ENCODE assay signal across 9 cellular contexts in the genomic region with DNA sequence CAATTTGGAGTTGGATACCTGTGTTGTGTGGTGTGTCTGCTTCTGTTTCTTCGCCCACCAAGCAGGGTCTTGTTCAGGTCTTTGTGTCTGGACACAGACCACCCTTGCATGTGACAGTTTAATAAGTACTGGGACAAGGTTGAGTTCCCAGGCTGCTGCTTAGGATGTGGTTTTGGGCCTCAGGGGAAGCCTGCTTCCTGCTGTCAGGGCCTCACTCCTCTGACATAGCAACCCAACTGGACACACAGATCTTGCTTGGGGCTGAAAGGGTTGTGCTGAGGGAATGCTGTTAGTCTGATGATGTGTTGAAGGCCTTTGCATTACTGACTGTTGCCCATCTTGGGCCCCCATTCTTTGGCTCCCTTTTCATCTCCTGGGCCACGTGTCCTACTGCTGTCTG. TPM values are rescaled to one million over a fixed set of nuclear protein-coding genes. Genes with fewer than 3 reads are reported as not detected.
DNase-seq lines count a peak whose midpoint lies in the region; ATAC-seq and TF ChIP-seq lines count a peak whose summit lies in the region.
"Had no signal": no experiment of that assay in that cellular context is flagged by ENCODE, and none has a peak within 500 bp of the region (broad histone marks: within the 10 kb centered on the region; RNA-seq: fewer than 3 reads in every experiment).

No MANE protein-coding gene starts in this region.

- peaks cover 8% of the 10 kb centered on the region for H3K4me1 ChIP-seq in osteoblast (ENCODE audit: insufficient read depth, low read length)

- H2AFZ ChIP-seq in osteoblast (ENCODE audit: low read length), result no peak overlapping the region

- peak; percentile 74 for ATAC-seq in GM18861 (IDR thresholded peaks at IDR 0.05; ENCODE audit: unreplicated experiment)
- ATAC-seq in HG02981 (IDR thresholded peaks at IDR 0.05; ENCODE audit: unreplicated experiment), result peak; percentile 69
- no peak for ATAC-seq in GM18505 (IDR thresholded peaks at IDR 0.05; ENCODE audit: unreplicated experiment)

- no peaks in the 10 kb centered on the region for H3K9me3 ChIP-seq in osteoblast (ENCODE audit: low read depth, low read length)

- peaks cover 18% of the 10 kb centered on the region for H3K36me3 ChIP-seq in osteoblast (ENCODE audit: insufficient read depth, low read length)

- no peaks in the 10 kb centered on the region for H3K27me3 ChIP-seq in osteoblast (ENCODE audit: insufficient read depth, low read length)

- no peak overlapping the region for H3K4me2 ChIP-seq in osteoblast (ENCODE audit: insufficient read depth, low read length)

- H3K4me3 ChIP-seq in osteoblast (ENCODE audit: insufficient read depth, low read length), result no peak overlapping the region

- H3K79me2 ChIP-seq in osteoblast (ENCODE audit: insufficient read depth, low read length), result no peaks in the 10 kb centered on the region

- H4K20me1 ChIP-seq in osteoblast (ENCODE audit: insufficient read depth, low read length), result no peaks in the 10 kb centered on the region

- no peak for TF ChIP-seq POLR2A in GM18505 (IDR thresholded peaks at IDR 0.05; ENCODE audit: borderline replicate concordance, extremely low read depth, insufficient read depth, insufficient read length)

- in situ Hi-C loops in SK-MEL-5 (cut with HindIII; ENCODE audit: low pct_unique_long_range_greater_than_20kb, low sequenced_read_pairs), result no loop called here

- no peak for TF ChIP-seq CTCF in osteoblast (IDR thresholded peaks at IDR 0.05; ENCODE audit: extremely low read depth, low read depth, low read length)

- H3K27ac ChIP-seq in osteoblast (ENCODE audit: low read depth, low read length), result peak overlapping the region; percentile 23

- peak; percentile 34 for DNase-seq in SK-MEL-5 (ENCODE audit: low read depth, low spot score)
- peak; percentile 90 for DNase-seq in osteoblast (ENCODE audit: insufficient read length, low spot score, missing footprints)
- DNase-seq in NCI-H1436 (lab: John Stamatoyannopoulos, UW), result no peak
- no peak for DNase-seq in COLO829 (ENCODE audit: low spot score)
- DNase-seq: effector CD8-positive, alpha-beta T cell; NCI-H1436 treated with DMSO at 0.1 percent for 48 hours had no signal

RNA-seq across cellular contexts. Expression of gene TGFB1I1, which starts 4.8 kb away (rescaled TPM):
- total RNA-seq in SK-MEL-5 (2014; rRNA removed; shearing (Covaris generic)), result 0.67 and 1.3 TPM in 2 replicates
- polyA plus RNA-seq in SK-MEL-5 (2015; cell fraction: cytosol; rRNA removed), result 0.58 and 1.2 TPM in 2 replicates
- 0.83 TPM in 1 of 2 replicates, not detected in the other for polyA plus RNA-seq in SK-MEL-5 (2015; cell fraction: nucleus; rRNA removed)
- 60.1 and 70.4 TPM in 2 replicates for total RNA-seq in osteoblast

RNA-seq across cellular contexts. Expression of gene ARMC5, which starts 7.8 kb away (rescaled TPM):
- 6.7 and 8.2 TPM in 2 replicates for total RNA-seq in SK-MEL-5 (2014; rRNA removed; shearing (Covaris generic))
- polyA plus RNA-seq in SK-MEL-5 (2015; cell fraction: cytosol; rRNA removed), result 12.0 and 12.1 TPM in 2 replicates
- polyA plus RNA-seq in SK-MEL-5 (2015; cell fraction: nucleus; rRNA removed), result 13.0 and 17.4 TPM in 2 replicates
- total RNA-seq in osteoblast, result 10.6 and 12.7 TPM in 2 replicates

RNA-seq across cellular contexts. Expression of gene SLC5A2, which starts 15.8 kb away (rescaled TPM):
- total RNA-seq in SK-MEL-5 (2014; rRNA removed; shearing (Covaris generic)), result 0.05 and 0.53 TPM in 2 replicates
- polyA plus RNA-seq in SK-MEL-5 (2015; cell fraction: cytosol; rRNA removed), result not detected in 2 replicates
- not detected in 2 replicates for polyA plus RNA-seq in SK-MEL-5 (2015; cell fraction: nucleus; rRNA removed)
- not detected in 2 replicates for total RNA-seq in osteoblast

RNA-seq across cellular contexts. Expression of gene ZNF843, which starts 24.6 kb away (rescaled TPM):
- total RNA-seq in SK-MEL-5 (2014; rRNA removed; shearing (Covaris generic)), result 0.16 and 0.18 TPM in 2 replicates
- polyA plus RNA-seq in SK-MEL-5 (2015; cell fraction: cytosol; rRNA removed), result 0.46 and 0.58 TPM in 2 replicates
- polyA plus RNA-seq in SK-MEL-5 (2015; cell fraction: nucleus; rRNA removed), result 0.22 TPM in 1 of 2 replicates, not detected in the other
- 1.1 and 1.2 TPM in 2 replicates for total RNA-seq in osteoblast

RNA-seq across cellular contexts. Expression of gene COX6A2, which starts 39.0 kb away (rescaled TPM):
- not detected in 2 replicates for total RNA-seq in SK-MEL-5 (2014; rRNA removed; shearing (Covaris generic))
- polyA plus RNA-seq in SK-MEL-5 (2015; cell fraction: cytosol; rRNA removed), result not detected in 2 replicates
- not detected in 2 replicates for polyA plus RNA-seq in SK-MEL-5 (2015; cell fraction: nucleus; rRNA removed)
- total RNA-seq in osteoblast, result not detected in 2 replicates

Comparison
In these comparisons a context has a peak if more than half of its experiments do, and no peak if none do; other contexts are left out.
1. DNase-seq: peak in SK-MEL-5 (single experiment) and osteoblast (single experiment); none in NCI-H1436 (single experiment) and COLO829 (single experiment).
2. RNA of gene TGFB1I1, which starts 4.8 kb away (total RNA-seq): 60.1 to 70.4 TPM in osteoblast; 0.67 to 1.3 TPM in SK-MEL-5; every median in the first group is over 10 times any median in the second.